In genomic region chr19:4229179-4229931, GRCh38 we compare ENCODE assay signal across 7 cellular contexts. TPM values are rescaled to one million over a fixed set of nuclear protein-coding genes. Genes with fewer than 3 reads are reported as not detected.
DNase-seq lines count a peak whose midpoint lies in the region; ATAC-seq, FAIRE-seq and TF ChIP-seq lines count a peak whose summit lies in the region.

EBI3 (plus strand) TSS chr19:4229523; CDS start chr19:4229551, 28 bp downstream.

- TF ChIP-seq CTCF in Panc1 (IDR thresholded peaks at IDR 0.05) (no peak), chondrocyte (IDR thresholded peaks at IDR 0.05) (no peak), osteocyte (IDR thresholded peaks at IDR 0.05) (no peak)

- H3K27ac Mint-ChIP-seq in chondrocyte (ENCODE audit: unreplicated experiment), result peak within 1 kb of the TSS; percentile 54
- H3K27ac Mint-ChIP-seq in osteocyte (ENCODE audit: unreplicated experiment), result peak within 1 kb of the TSS; percentile 81

- no peaks in the 10 kb centered on the region; the same call in 1 of the 2 replicates for H3K4me1 ChIP-seq in Panc1 (ENCODE audit: control insufficient read depth, insufficient read depth, low read length)

- intact Hi-C loops in Panc1 (cut with micrococcal nuclease; ENCODE audit: unreplicated experiment), result no loop called here

- ATAC-seq in Panc1, result peak; percentile 75

- H3K27ac ChIP-seq in Panc1 (ENCODE audit: low read length), result 0 out of 2 replicates have a peak within 1 kb of the TSS, but pooled peaks have one; percentile 12

- POLR2A ChIA-PET in Panc1 (lab: Charles Lee), result no interaction called here

- in situ Hi-C loops in Panc1 (cut with HindIII; ENCODE audit: low pct_unique_long_range_greater_than_20kb, low sequenced_read_pairs), result no loop called here

- H3K27me3 Mint-ChIP-seq in chondrocyte (ENCODE audit: low read depth) (peaks cover 10% of the 10 kb centered on the region), osteocyte (ENCODE audit: unreplicated experiment) (no peaks in the 10 kb centered on the region)

- H3K4me1 Mint-ChIP-seq in chondrocyte (ENCODE audit: low read depth) (no peaks in the 10 kb centered on the region), osteocyte (ENCODE audit: unreplicated experiment) (peaks cover 8% of the 10 kb centered on the region)

- FAIRE-seq in GM18507 (lab: Jason Lieb, UNC) (peak; percentile 91), H54 (lab: Jason Lieb, UNC) (no peak)

- DNase-seq in GM18507 (ENCODE audit: extremely low spot score, insufficient read length, low read depth), result peak; percentile 65
- peak; percentile 70 for DNase-seq in H54 (ENCODE audit: insufficient read length, low spot score)
- no peak for DNase-seq in Panc1 (ENCODE audit: low read depth, low spot score)
- DNase-seq in chondrocyte (ENCODE audit: low spot score), result no peak
- peak; percentile 88 for DNase-seq in osteocyte (ENCODE audit: extremely low spot score, unreplicated experiment)
- DNase-seq in amniotic stem cell (lab: John Stamatoyannopoulos, UW), result no peak
- no peak for DNase-seq in effector CD8-positive, alpha-beta T cell (lab: John Stamatoyannopoulos, UW)

- H3K4me3 Mint-ChIP-seq in chondrocyte (ENCODE audit: unreplicated experiment), result no peak within 1 kb of the TSS
- no peak within 1 kb of the TSS for H3K4me3 Mint-ChIP-seq in osteocyte (ENCODE audit: unreplicated experiment)

- H3K9me3 ChIP-seq in Panc1 (ENCODE audit: control insufficient read depth, insufficient read depth, low read depth, low read length), result no peaks in the 10 kb centered on the region

- CTCF ChIA-PET in Panc1 (lab: Charles Lee), result no interaction called here

- H3K4me3 ChIP-seq in Panc1 (ENCODE audit: low read depth in 2 of 2, low read length in 2 of 2), result peak within 1 kb of the TSS in 1 of 2 experiments; percentile 20; a peak in 1 of 4 replicates

- H3K27me3 ChIP-seq in Panc1 (ENCODE audit: control insufficient read depth, insufficient read depth, low read length), result no peaks in the 10 kb centered on the region; the same call in 1 of the 2 replicates

- no TSS peak for BruUV-seq in Panc1 (replicated peaks; lab: Mats Ljungman, UMichigan)

- no peaks in the 10 kb centered on the region for H3K36me3 Mint-ChIP-seq in chondrocyte (ENCODE audit: low read depth)
- H3K36me3 Mint-ChIP-seq in osteocyte (ENCODE audit: unreplicated experiment), result no peaks in the 10 kb centered on the region

- H3K36me3 ChIP-seq in Panc1 (ENCODE audit: control insufficient read depth, insufficient read depth, low read length), result no peaks in the 10 kb centered on the region

- no peak for TF ChIP-seq POLR2A in H54 (IDR thresholded peaks at IDR 0.05; ENCODE audit: low read depth, low read length)

- no peaks in the 10 kb centered on the region for H3K9me3 Mint-ChIP-seq in chondrocyte (ENCODE audit: low read depth)
- H3K9me3 Mint-ChIP-seq in osteocyte (ENCODE audit: unreplicated experiment), result no peaks in the 10 kb centered on the region

RNA-seq across cellular contexts. Expression of gene EBI3, which starts in this region (rescaled TPM):
- total RNA-seq in Panc1 (2021; ENCODE audit: unreplicated experiment), result 3.0 TPM
- 5.4 TPM for polyA plus RNA-seq in Panc1 (2012; ENCODE audit: insufficient read length)
- total RNA-seq in chondrocyte, result 1.2 to 2.6 TPM (median 1.2 TPM) in 3 replicates
- total RNA-seq in osteocyte, result 1.0 and 1.6 TPM in 2 replicates

Comparison
In these comparisons a context has a peak if more than half of its experiments do, and no peak if none do; other contexts are left out.
1. DNase-seq: peak in GM18507 (single experiment), H54 (single experiment) and osteocyte (single experiment); none in Panc1 (single experiment), chondrocyte (single experiment), amniotic stem cell (single experiment) and effector CD8-positive, alpha-beta T cell (single experiment).